Comparison of ENCODE assay signal across 8 cellular contexts in the genomic region with DNA sequence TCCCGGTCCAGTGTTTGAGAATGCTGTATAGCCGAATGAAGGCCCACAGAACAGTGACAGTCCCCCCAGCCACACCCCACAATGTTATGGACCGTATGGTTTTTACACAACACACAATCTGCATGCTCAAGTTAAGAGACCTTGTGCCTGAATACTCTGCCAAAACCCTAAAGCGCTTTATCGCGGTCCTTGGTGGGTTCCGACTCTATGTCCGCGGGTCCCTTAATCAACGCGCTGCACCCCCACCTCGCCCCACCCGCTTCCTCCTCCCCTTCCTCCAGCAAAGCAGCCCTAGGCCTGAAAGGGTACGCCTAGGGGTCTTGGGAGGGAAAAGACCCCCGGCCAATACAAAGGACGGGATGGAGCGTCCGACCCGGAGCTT. TPM values are rescaled to one million over a fixed set of nuclear protein-coding genes. Genes with fewer than 3 reads are reported as not detected.
DNase-seq lines count a peak whose midpoint lies in the region; ATAC-seq, FAIRE-seq and TF ChIP-seq lines count a peak whose summit lies in the region.

No MANE protein-coding gene starts in this region.

- peak overlapping the region; percentile 97 for H3K9ac ChIP-seq in ES-I3 (ENCODE audit: low read depth, low read length)

- TF ChIP-seq POLR2A in H54 (IDR thresholded peaks at IDR 0.05; ENCODE audit: low read depth, low read length) = no peak

- no peak for FAIRE-seq in H54 (lab: Jason Lieb, UNC)

- no peaks in the 10 kb centered on the region for H3K9me3 ChIP-seq in ES-I3 (ENCODE audit: control insufficient read depth, insufficient read depth, low read length)
- H3K9me3 ChIP-seq in HAP-1 = no peaks in the 10 kb centered on the region

- H3K4me1 ChIP-seq in ES-I3 (ENCODE audit: insufficient read depth, low read length) (no peaks in the 10 kb centered on the region), HAP-1 (peaks cover 9% of the 10 kb centered on the region; the same call in 1 of the 2 replicates)

- in situ Hi-C loops in HAP-1 (cut with MboI; ENCODE audit: low sequenced_read_pairs) = no loop called here

- ATAC-seq in left cardiac atrium = peak; percentile 58 to 69

- TF ChIP-seq CTCF in retinal pigment epithelial cell (conservative IDR thresholded peaks at IDR 0.05; ENCODE audit: low read depth, low read length) = no peak
- no peak for TF ChIP-seq CTCF in GM20000 (IDR thresholded peaks at IDR 0.05; ENCODE audit: extremely low read depth, missing control alignments)

- H3K4me3 ChIP-seq in HAP-1 = peak overlapping the region; percentile 75
- H3K4me3 ChIP-seq in retinal pigment epithelial cell (ENCODE audit: low read length) = peak overlapping the region; percentile 98

- H3K36me3 ChIP-seq in ES-I3 (ENCODE audit: insufficient read depth, low read length) (peaks cover 6% of the 10 kb centered on the region; the same call in 1 of the 2 replicates), HAP-1 (replicated peaks) (peaks cover 40% of the 10 kb centered on the region)

- intact Hi-C loops in left cardiac atrium (cut with DNase I) = no loop called here

- DNase-seq in HAP-1 (ENCODE audit: low spot score in 2 of 2) = peak; percentile 15 to 54
- DNase-seq in NOMO-1 (lab: John Stamatoyannopoulos, UW; ENCODE audit: unreplicated experiment in 2 of 2) = peak; percentile 12 to 29
- peak; percentile 24 for DNase-seq in activated naive CD4-positive, alpha-beta T cell treated with anti-CD3 and anti-CD28 coated beads, Interleukin-2, amount 50 U/mL, for 16 hours
- DNase-seq in left cardiac atrium = peak; percentile 46
- no peak for DNase-seq in retinal pigment epithelial cell (ENCODE audit: low read depth)
- DNase-seq in H54 (ENCODE audit: insufficient read length, low spot score) = no peak
- no peak for DNase-seq in GM20000 (ENCODE audit: low spot score)

- H3K27me3 ChIP-seq in HAP-1 (ENCODE audit: low read depth) = no peaks in the 10 kb centered on the region

RNA-seq across cellular contexts. Expression of a gene that starts 0.4 kb away (rescaled TPM):
- total RNA-seq in left cardiac atrium = 10 to 100 TPM; 53.3 to 64.2 TPM

RNA-seq across cellular contexts. Expression of a gene that starts 21.0 kb away (rescaled TPM):
- total RNA-seq in left cardiac atrium = 100 to 1,000 TPM in 1 of 2 donors, 10 to 100 TPM in 1; 99.6 to 123 TPM

Comparison
In these comparisons a context has a peak if more than half of its experiments do, and no peak if none do; other contexts are left out.
1. DNase-seq: peak in HAP-1 (2 of 2), NOMO-1 (2 of 2), activated naive CD4-positive, alpha-beta T cell treated with anti-CD3 and anti-CD28 coated beads, Interleukin-2, amount 50 U/mL, for 16 hours (single experiment) and left cardiac atrium (single experiment); none in retinal pigment epithelial cell (single experiment), H54 (single experiment) and GM20000 (single experiment).